8 cellular contexts compared by ENCODE assay signal in genomic region chr4:2482192-2482591, GRCh38. TPM values are rescaled to one million over a fixed set of nuclear protein-coding genes. Genes with fewer than 3 reads are reported as not detected.
DNase-seq lines count a peak whose midpoint lies in the region; ATAC-seq, FAIRE-seq and TF ChIP-seq lines count a peak whose summit lies in the region.

No MANE protein-coding gene starts in this region.

- H3K27ac ChIP-seq in AG04450 (ENCODE audit: low read depth, low read length) (peak overlapping the region; percentile 61), HUES64 (ENCODE audit: low read depth, low read length) (peak overlapping the region; percentile 4; the same call in 1 of the 2 replicates), colonic mucosa (peak overlapping the region; percentile 37), neutrophil (peak overlapping the region; percentile 86)

- no peak for FAIRE-seq in GM19239 (lab: Jason Lieb, UNC)

- CTCF ChIA-PET in AG04450 (lab: Charles Lee), result no interaction called here

- WGBS in HUES64, result 88% methylated on average over 4 of the region's 4 CpGs

- POLR2A ChIA-PET in AG04450 (lab: Yijun Ruan, JAX), result no interaction called here

- intact Hi-C loops in colonic mucosa (cut with DNase I), result no loop called here

- H3K27me3 ChIP-seq in AG04450 (ENCODE audit: control insufficient read depth, insufficient read depth, low read length) (no peaks in the 10 kb centered on the region), HUES64 (ENCODE audit: insufficient read depth, low read length) (no peaks in the 10 kb centered on the region), colonic mucosa (no peaks in the 10 kb centered on the region), neutrophil (no peaks in the 10 kb centered on the region)

- ATAC-seq in GM18511 (IDR thresholded peaks at IDR 0.05; ENCODE audit: unreplicated experiment), result no peak

- peaks cover 28% of the 10 kb centered on the region for H3K4me1 ChIP-seq in HUES64 (ENCODE audit: insufficient read depth, low read length)
- peaks cover 56% of the 10 kb centered on the region for H3K4me1 ChIP-seq in colonic mucosa
- H3K4me1 ChIP-seq in neutrophil (ENCODE audit: control insufficient read depth in 1 of 2, insufficient read depth in 1 of 2, low read depth in 1 of 2, low read length in 1 of 2), result peaks cover 46 to 54% of the 10 kb centered on the region in 2 experiments

- TF ChIP-seq CTCF in AG04450 (IDR thresholded peaks at IDR 0.05; ENCODE audit: low read depth, low read length) (no peak), colonic mucosa (IDR thresholded peaks at IDR 0.05) (no peak), neutrophil (IDR thresholded peaks at IDR 0.05) (no peak)

- no peak overlapping the region for H3K9ac ChIP-seq in HUES64 (ENCODE audit: low read depth, low read length)
- H3K9ac ChIP-seq in colonic mucosa (ENCODE audit: low read depth in 2 of 2, low read length in 2 of 2), result peak overlapping the region in 1 of 2 donors; percentile 48

- DNase-seq in AG04450 (ENCODE audit: low read depth, low spot score) (no peak), colonic mucosa (no peak), GM19239 (ENCODE audit: insufficient read length, low spot score) (no peak), COR-L47 (lab: John Stamatoyannopoulos, UW) (no peak), NCI-H69 (lab: John Stamatoyannopoulos, UW) (no peak)

- no peaks in the 10 kb centered on the region for H3K9me3 ChIP-seq in AG04450 (ENCODE audit: control insufficient read depth, insufficient read depth, low read length)
- H3K9me3 ChIP-seq in HUES64 (ENCODE audit: insufficient read depth, low read depth, low read length), result no peaks in the 10 kb centered on the region
- no peaks in the 10 kb centered on the region for H3K9me3 ChIP-seq in colonic mucosa
- H3K9me3 ChIP-seq in neutrophil, result no peaks in the 10 kb centered on the region

- H3K36me3 ChIP-seq in HUES64 (ENCODE audit: insufficient read depth, low read length), result no peaks in the 10 kb centered on the region; the same call in 1 of the 2 replicates
- H3K36me3 ChIP-seq in colonic mucosa, result no peaks in the 10 kb centered on the region
- H3K36me3 ChIP-seq in neutrophil, result no peaks in the 10 kb centered on the region

- H3K4me3 ChIP-seq in AG04450 (ENCODE audit: low read depth, low read length) (no peak overlapping the region), HUES64 (ENCODE audit: low read length) (no peak overlapping the region), colonic mucosa (no peak overlapping the region), neutrophil (ENCODE audit: low read depth in 1 of 2, low read length in 1 of 2) (no peak overlapping the region)

RNA-seq across cellular contexts. Expression of gene RNF4, which starts 13.3 kb away (rescaled TPM):
- polyA plus RNA-seq in AG04450 (2011; rRNA removed), result 83.1 and 95.4 TPM in 2 replicates
- polyA minus RNA-seq in AG04450 (2011; rRNA and poly(A)+ RNA removed), result 84.3 and 91.9 TPM in 2 replicates
- 61.2 TPM for polyA plus RNA-seq in HUES64 (2013, experiment 1 of 2)
- polyA plus RNA-seq in HUES64 (2013, experiment 2 of 2), result 65.6 TPM
- total RNA-seq in colonic mucosa, result 10 to 100 TPM; 50.1 to 51.1 TPM

RNA-seq across cellular contexts. Expression of gene FAM193A, which starts 54.3 kb away (rescaled TPM):
- 5.9 and 7.8 TPM in 2 replicates for polyA plus RNA-seq in AG04450 (2011; rRNA removed)
- 22.2 and 25.3 TPM in 2 replicates for polyA minus RNA-seq in AG04450 (2011; rRNA and poly(A)+ RNA removed)
- polyA plus RNA-seq in HUES64 (2013, experiment 1 of 2), result 18.1 TPM
- 18.1 TPM for polyA plus RNA-seq in HUES64 (2013, experiment 2 of 2)
- 10 to 100 TPM; 18.0 to 25.8 TPM for total RNA-seq in colonic mucosa

Comparison
In these comparisons a context has a peak if more than half of its experiments do, and no peak if none do; other contexts are left out.
1. H3K27ac ChIP-seq: peak in every context shown above with its lines; median percentile 86 in neutrophil; 61 in AG04450; 37 in colonic mucosa; 4 in HUES64.